In genomic region chr7:84194484-84195260, GRCh38 we compare ENCODE assay signal across 8 cellular contexts. TPM values are rescaled to one million over a fixed set of nuclear protein-coding genes. Genes with fewer than 3 reads are reported as not detected.
DNase-seq lines count a peak whose midpoint lies in the region; ATAC-seq, FAIRE-seq and TF ChIP-seq lines count a peak whose summit lies in the region.

TSS of gene SEMA3A (minus strand) at chr7:84194789. CDS start at chr7:84194586, 203 bp downstream.

- peak within 1 kb of the TSS; percentile 93 for H3K4me2 ChIP-seq in keratinocyte (ENCODE audit: control insufficient read depth, extremely low read depth, insufficient read depth, low read depth, low read length)

- no peaks in the 10 kb centered on the region for H3K9me1 ChIP-seq in keratinocyte (ENCODE audit: control insufficient read depth, extremely low read depth, insufficient read depth, low read length)

- dilution Hi-C loops in keratinocyte (cut with MboI; ENCODE audit: extremely low pct_ligation_motif_present, low sequenced_read_pairs), result no loop called here

- H3K27me3 ChIP-seq in keratinocyte (ENCODE audit: control insufficient read depth, extremely low read depth, insufficient read depth, low read length) (no peaks in the 10 kb centered on the region), small intestine (ENCODE audit: control insufficient read depth in 2 of 2, insufficient read depth in 2 of 2, low read length in 2 of 2) (no peaks in the 10 kb centered on the region)

- peaks cover 2% of the 10 kb centered on the region for H3K79me2 ChIP-seq in keratinocyte (ENCODE audit: control insufficient read depth, insufficient read depth, low read length)

- H3K9me3 ChIP-seq in keratinocyte (ENCODE audit: control insufficient read depth, low read depth, low read length) (no peaks in the 10 kb centered on the region), small intestine (ENCODE audit: control insufficient read depth, low read depth) (no peaks in the 10 kb centered on the region)

- no peaks in the 10 kb centered on the region for H4K20me1 ChIP-seq in keratinocyte (ENCODE audit: control insufficient read depth, extremely low read depth, insufficient read depth, low read length)

- FAIRE-seq in keratinocyte (lab: Jason Lieb, UNC), result peak; percentile 78
- no peak for FAIRE-seq in small intestine (lab: Jason Lieb, UNC)

- peak within 1 kb of the TSS; percentile 69 for H3K27ac ChIP-seq in keratinocyte (ENCODE audit: control insufficient read depth, insufficient read depth, low read length)
- peak within 1 kb of the TSS in 1 of 2 donors; percentile 47 for H3K27ac ChIP-seq in small intestine (ENCODE audit: low read depth in 1 of 2, low read length in 1 of 2)

- peak within 1 kb of the TSS; percentile 81 for H3K9ac ChIP-seq in keratinocyte (ENCODE audit: control insufficient read depth, extremely low read depth, insufficient read depth, low read length)

- DNase-seq in DMS 273 (lab: John Stamatoyannopoulos, UW; ENCODE audit: unreplicated experiment), result peak; percentile 90
- peak; percentile 87 for DNase-seq in HT-29 (ENCODE audit: low spot score)
- peak; percentile 73 for DNase-seq in SHP77 treated with DMSO at 0.1 percent for 48 hours (lab: John Stamatoyannopoulos, UW)
- DNase-seq in cerebellum (ENCODE audit: low spot score), result no peak
- DNase-seq in keratinocyte (ENCODE audit: low read depth, low spot score), result no peak
- DNase-seq in small intestine, result peak; percentile 14
- DNase-seq in activated CD4-positive, CD25-positive, alpha-beta regulatory T cell (lab: John Stamatoyannopoulos, UW), result no peak

- TF ChIP-seq CTCF in keratinocyte (optimal IDR thresholded peaks at IDR 0.05 in 1 of 3, IDR thresholded peaks at IDR 0.05 in 1 of 3, conservative IDR thresholded peaks at IDR 0.05 in 1 of 3; ENCODE audit: extremely low read depth in 1 of 3, insufficient read depth in 2 of 3, low read length in 3 of 3), result no peak

- H2AFZ ChIP-seq in keratinocyte (ENCODE audit: control insufficient read depth, low read length), result peak within 1 kb of the TSS; percentile 87

- no peaks in the 10 kb centered on the region for H3K36me3 ChIP-seq in keratinocyte (ENCODE audit: control insufficient read depth in 2 of 2, extremely low read depth in 1 of 2, insufficient read depth in 2 of 2, low read length in 2 of 2)
- H3K36me3 ChIP-seq in small intestine (ENCODE audit: control insufficient read depth in 2 of 2, insufficient read depth in 2 of 2, low read length in 2 of 2), result no peaks in the 10 kb centered on the region

- whole genome bisulfite sequencing in small intestine, 3 donors, result 1 to 2% (median 2%) methylated on average over 15 of the region's 15 CpGs

- H3K4me1 ChIP-seq in keratinocyte (ENCODE audit: control insufficient read depth, extremely low read depth, insufficient read depth, low read length) (peaks cover 3% of the 10 kb centered on the region), small intestine (ENCODE audit: control insufficient read depth in 2 of 2, insufficient read depth in 1 of 2, low read depth in 1 of 2, low read length in 1 of 2) (no peaks in the 10 kb centered on the region)

- H3K4me3 ChIP-seq in keratinocyte (ENCODE audit: control insufficient read depth in 2 of 3, extremely low read depth in 1 of 3, insufficient read depth in 2 of 3, low read depth in 1 of 3, low read length in 3 of 3) (peak within 1 kb of the TSS; percentile 45 to 86 (median 78)), small intestine (ENCODE audit: low read depth in 1 of 2, low read length in 2 of 2) (peak within 1 kb of the TSS in 1 of 2 donors; percentile 6)

- no peak for ATAC-seq in HG03175 (IDR thresholded peaks at IDR 0.05; ENCODE audit: unreplicated experiment)

RNA-seq across cellular contexts. Expression of gene SEMA3A, which starts in this region (rescaled TPM):
- total RNA-seq in HT-29 (2014; rRNA removed; shearing (Covaris generic)), result 7.2 and 9.4 TPM in 2 replicates
- 36.0 TPM for total RNA-seq in cerebellum
- polyA plus RNA-seq in keratinocyte, result 0.90 to 3.7 TPM (median 2.1 TPM) in 3 replicates
- 0.80 TPM for polyA plus RNA-seq in keratinocyte (2011; ENCODE audit: low read depth)
- 0.52 and 1.1 TPM in 2 replicates for polyA plus RNA-seq in keratinocyte (2011; cell fraction: cytosol; rRNA removed)
- 2.2 and 3.1 TPM in 2 replicates for polyA plus RNA-seq in keratinocyte (2011; cell fraction: nucleus; rRNA removed)
- 0.16 and 3.5 TPM in 2 replicates for polyA plus RNA-seq in keratinocyte (2012; ENCODE audit: low replicate concordance)
- 2.2 to 6.3 TPM (median 3.3 TPM) in 3 replicates for polyA minus RNA-seq in keratinocyte
- polyA minus RNA-seq in keratinocyte (2011; cell fraction: cytosol; rRNA and poly(A)+ RNA removed), result 0.38 TPM
- polyA minus RNA-seq in keratinocyte (2011; cell fraction: nucleus; rRNA and poly(A)+ RNA removed), result 2.0 and 7.4 TPM in 2 replicates
- 1 to 10 TPM in 1 of 3 donors, not detected in 2; 2.4 TPM for polyA plus RNA-seq in small intestine

Comparison
In these comparisons a context has a peak if more than half of its experiments do, and no peak if none do; other contexts are left out.
1. DNase-seq: peak in DMS 273 (single experiment), HT-29 (single experiment), SHP77 treated with DMSO at 0.1 percent for 48 hours (single experiment) and small intestine (single experiment); none in cerebellum (single experiment), keratinocyte (single experiment) and activated CD4-positive, CD25-positive, alpha-beta regulatory T cell (0 of 4).